ENCODE assay signal across 21 cellular contexts in genomic region chr11:13040969-13041561, GRCh38. TPM values are rescaled to one million over a fixed set of nuclear protein-coding genes. Genes with fewer than 3 reads are reported as not detected.
DNase-seq lines count a peak whose midpoint lies in the region; ATAC-seq, FAIRE-seq and TF ChIP-seq lines count a peak whose summit lies in the region.
"Had no signal": no experiment of that assay in that cellular context is flagged by ENCODE, and none has a peak within 500 bp of the region (broad histone marks: within the 10 kb centered on the region; RNA-seq: fewer than 3 reads in every experiment).

No MANE protein-coding gene starts in this region.

- no peak overlapping the region for H3K4me3 Mint-ChIP-seq in nephron progenitor cell
- H3K4me3 Mint-ChIP-seq: activated CD8-positive, alpha-beta T cell treated with anti-CD3 and anti-CD28 coated beads, Interleukin-2, amount 10 ng/mL, durations not matched to agents 7 days and 5 days; activated naive CD4-positive, alpha-beta T cell treated with anti-CD3 and anti-CD28 coated beads, Interleukin-2, amount 50 U/mL, for 24 hours; activated T-cell treated with anti-CD3 and anti-CD28 coated beads, Interleukin-2, amount 50 U/mL, for 4 hours; CD8-positive, alpha-beta memory T cell; endodermal cell; T-helper 1 cell treated with Interleukin-12 subunit alpha and Interleukin-12 subunit beta and Interleukin-4 antibody, amounts not matched to agents 30 μg/mL and 1 μg/mL, for 36 hours had no signal

- no peak overlapping the region for H2BK120ac ChIP-seq in H1 (replicated peaks; ENCODE audit: low read depth, low read length)

- H2BK5ac ChIP-seq in H1 (ENCODE audit: low read depth, low read length), result no peak overlapping the region

- H3K27me3 Mint-ChIP-seq in nephron progenitor cell (ENCODE audit: low read depth, poor library complexity), result peaks cover 4% of the 10 kb centered on the region

- no peaks in the 10 kb centered on the region for H3K9me3 ChIP-seq in H1 (ENCODE audit: insufficient read depth in 2 of 2, low read depth in 1 of 2, low read length in 1 of 2)
- H3K9me3 ChIP-seq: neutrophil, right atrium auricular region, upper lobe of left lung had no signal

- no peaks in the 10 kb centered on the region for H4K20me1 ChIP-seq in H1 (replicated peaks in 1 of 2; ENCODE audit: control insufficient read depth in 1 of 2, insufficient read depth in 2 of 2, low read length in 2 of 2)

- H3K4me2 ChIP-seq in H1 (ENCODE audit: insufficient read depth in 1 of 2, low read depth in 2 of 2, low read length in 2 of 2), result no peak overlapping the region

- H3K23ac ChIP-seq in H1 (ENCODE audit: insufficient read length), result no peak overlapping the region

- no peak for TF ChIP-seq CTCF in H1 (IDR thresholded peaks at IDR 0.05; ENCODE audit: control extremely low read depth in 1 of 3, insufficient read depth in 1 of 3, low read depth in 1 of 3, low read length in 3 of 3)
- TF ChIP-seq CTCF in nephron progenitor cell (IDR thresholded peaks at IDR 0.05), result no peak

- H3K36me3 Mint-ChIP-seq in nephron progenitor cell (ENCODE audit: low read depth), result no peaks in the 10 kb centered on the region
- H3K36me3 Mint-ChIP-seq: activated naive CD4-positive, alpha-beta T cell treated with anti-CD3 and anti-CD28 coated beads, Interleukin-2, amount 50 U/mL, for 24 hours; CD8-positive, alpha-beta memory T cell had no signal

- no peak for ATAC-seq in HG02623 (IDR thresholded peaks at IDR 0.05; ENCODE audit: unreplicated experiment)
- ATAC-seq: activated CD8-positive, alpha-beta T cell treated with anti-CD3 and anti-CD28 coated beads, Interleukin-2, amount 10 ng/mL, durations not matched to agents 7 days and 5 days; activated T-cell treated with anti-CD3 and anti-CD28 coated beads, Interleukin-2, amount 50 U/mL, for 4 hours had no signal

- H4K5ac ChIP-seq in H1 (ENCODE audit: insufficient read length, low read depth, low read length), result no peak overlapping the region

- H2AK5ac ChIP-seq in H1 (ENCODE audit: low read depth, low read length), result no peak overlapping the region

- no peaks in the 10 kb centered on the region for H3K4me1 ChIP-seq in H1 (replicated peaks in 1 of 4; ENCODE audit: control insufficient read depth in 3 of 4, insufficient read depth in 4 of 4, low read length in 3 of 4)
- H3K4me1 ChIP-seq: right atrium auricular region had no signal

- no peaks in the 10 kb centered on the region for H3K79me1 ChIP-seq in H1 (ENCODE audit: low read depth, low read length)

- in situ Hi-C loops in KBM-7 (cut with MboI; ENCODE audit: low pct_unique_long_range_greater_than_20kb, low sequenced_read_pairs), result no loop called here

- no peak overlapping the region for H3K14ac ChIP-seq in H1 (ENCODE audit: insufficient read length)

- TF ChIP-seq EP300 in H1 (IDR thresholded peaks at IDR 0.05; ENCODE audit: borderline replicate concordance in 1 of 2, low read depth in 2 of 2, low read length in 2 of 2), result no peak

- no peak overlapping the region for H4K8ac ChIP-seq in H1 (ENCODE audit: extremely low read depth, insufficient read depth, low read length)

- H3K27me3 ChIP-seq in H1 (replicated peaks in 1 of 4; ENCODE audit: control insufficient read depth in 3 of 4, extremely low read depth in 1 of 4, insufficient read depth in 3 of 4, low read length in 3 of 4), result no peaks in the 10 kb centered on the region
- H3K27me3 ChIP-seq: right atrium auricular region, upper lobe of left lung had no signal

- CTCF ChIA-PET in H1 (lab: Charles Lee; ENCODE audit: partially characterized antibody), result interaction anchor here (0.6 to 1.6 kb wide), 6 partner anchors 10 to 130 kb away, joined by 3 to 7 read pairs (median 4); no protein-coding TSS in a partner anchor

- H2BK12ac ChIP-seq in H1 (ENCODE audit: low read depth, low read length), result no peak overlapping the region

- POLR2A ChIA-PET in H1 (lab: Charles Lee; ENCODE audit: partially characterized antibody), result no interaction called here

- no peaks in the 10 kb centered on the region for H3K23me2 ChIP-seq in H1 (ENCODE audit: low read depth, low read length)

- TF ChIP-seq POLR2A in H1 (IDR thresholded peaks at IDR 0.05; ENCODE audit: control extremely low read depth in 1 of 2, low read depth in 2 of 2, low read length in 2 of 2), result no peak

- no peak for FAIRE-seq in H1 (lab: Jason Lieb, UNC)

- H3K4ac ChIP-seq in H1 (replicated peaks; ENCODE audit: insufficient read length, low read depth, low read length), result no peak overlapping the region

- peak overlapping the region; percentile 41 for H3K27ac Mint-ChIP-seq in nephron progenitor cell
- H3K27ac Mint-ChIP-seq: activated CD8-positive, alpha-beta T cell treated with anti-CD3 and anti-CD28 coated beads, Interleukin-2, amount 10 ng/mL, durations not matched to agents 7 days and 5 days; activated naive CD4-positive, alpha-beta T cell treated with anti-CD3 and anti-CD28 coated beads, Interleukin-2, amount 50 U/mL, for 24 hours; endodermal cell; T-helper 1 cell treated with Interleukin-12 subunit alpha and Interleukin-12 subunit beta and Interleukin-4 antibody, amounts not matched to agents 30 μg/mL and 1 μg/mL, for 36 hours had no signal

- no peaks in the 10 kb centered on the region for H3K9me3 Mint-ChIP-seq in nephron progenitor cell
- H3K9me3 Mint-ChIP-seq: activated naive CD4-positive, alpha-beta T cell treated with anti-CD3 and anti-CD28 coated beads, Interleukin-2, amount 50 U/mL, for 24 hours; activated T-cell treated with anti-CD3 and anti-CD28 coated beads, Interleukin-2, amount 50 U/mL, for 4 hours; endodermal cell; T-helper 1 cell treated with Interleukin-12 subunit alpha and Interleukin-12 subunit beta and Interleukin-4 antibody, amounts not matched to agents 30 μg/mL and 1 μg/mL, for 36 hours had no signal

- H3K36me3 ChIP-seq in H1 (ENCODE audit: control insufficient read depth in 2 of 4, insufficient read depth in 4 of 4, low read length in 3 of 4), result no peaks in the 10 kb centered on the region
- H3K36me3 ChIP-seq: neutrophil, right atrium auricular region, upper lobe of left lung had no signal

- no peaks in the 10 kb centered on the region for H3K79me2 ChIP-seq in H1 (ENCODE audit: control insufficient read depth in 1 of 2, insufficient read depth in 2 of 2, low read length in 2 of 2)

- H3K56ac ChIP-seq in H1 (replicated peaks; ENCODE audit: insufficient read length, low read depth, low read length), result no peak overlapping the region

- H3K27ac ChIP-seq in H1 (ENCODE audit: low read depth, low read length), result no peak overlapping the region
- H3K27ac ChIP-seq: neutrophil, right atrium auricular region, upper lobe of left lung had no signal

- H2AFZ ChIP-seq in H1 (ENCODE audit: low read length), result 0 out of 2 replicates have a peak overlapping the region, but pooled peaks have one; percentile 36

- no peak overlapping the region for H3K18ac ChIP-seq in H1 (ENCODE audit: extremely low read depth, low read length)

- no peaks in the 10 kb centered on the region for H3K4me1 Mint-ChIP-seq in nephron progenitor cell
- H3K4me1 Mint-ChIP-seq: activated naive CD4-positive, alpha-beta T cell treated with anti-CD3 and anti-CD28 coated beads, Interleukin-2, amount 50 U/mL, for 24 hours; CD8-positive, alpha-beta memory T cell had no signal

- WGBS in H1 (ENCODE audit: extremely low coverage in 1 of 2, insufficient coverage in 1 of 2, insufficient read length in 1 of 2, insufficient replicate concordance in 2 of 2, low coverage in 1 of 2, low lambda C conversion rate in 2 of 2, missing lambda C conversion rate in 1 of 2), 2 experiments, result 89 to 100% methylated on average over 1 to 4 of the region's 4 CpGs

- TF ChIP-seq RAD21 in H1 (IDR thresholded peaks at IDR 0.05 in 1 of 2, conservative IDR thresholded peaks at IDR 0.05 in 1 of 2; ENCODE audit: low read depth in 2 of 2, low read length in 2 of 2), result no peak

- DNase-seq in DMS53 treated with DMSO at 0.1 percent for 48 hours (lab: John Stamatoyannopoulos, UW; ENCODE audit: unreplicated experiment) (peak; percentile 74), NCI-H2196 treated with DMSO at 0.1 percent for 48 hours (lab: John Stamatoyannopoulos, UW; ENCODE audit: unreplicated experiment) (peak; percentile 29), H1 (ENCODE audit: low read depth in 1 of 2, low spot score in 2 of 2) (no peak), nephron progenitor cell (no peak), anterior cingulate cortex (lab: John Stamatoyannopoulos, UW) (no peak), KBM-7 (no peak)
- DNase-seq: activated CD8-positive, alpha-beta T cell treated with anti-CD3 and anti-CD28 coated beads, Interleukin-2, amount 10 ng/mL, durations not matched to agents 7 days and 5 days; activated T-cell treated with anti-CD3 and anti-CD28 coated beads, Interleukin-2, amount 50 U/mL, for 4 hours; CD8-positive, alpha-beta memory T cell; endodermal cell; H7; mesenchymal stem cell; NCI-H446; Right ventricle myocardium superior; stimulated activated naive CD4-positive, alpha-beta T cell treated with Interleukin-2 at 50 U/mL for 16 hours had no signal

- H3K4me3 ChIP-seq in H1 (ENCODE audit: extremely low read depth in 1 of 4, insufficient read depth in 2 of 4, low read depth in 3 of 4, low read length in 4 of 4), result no peak overlapping the region
- H3K4me3 ChIP-seq: right atrium auricular region, upper lobe of left lung had no signal

- H4K91ac ChIP-seq in H1 (replicated peaks; ENCODE audit: insufficient read length, low read length), result no peak overlapping the region

- no peak overlapping the region for H2BK15ac ChIP-seq in H1 (ENCODE audit: low read length)

- no peak overlapping the region for H2BK20ac ChIP-seq in H1 (ENCODE audit: low read length)

- H3K9ac ChIP-seq in H1 (replicated peaks in 1 of 4; ENCODE audit: extremely low read depth in 1 of 4, low read depth in 3 of 4, low read length in 3 of 4), result no peak overlapping the region

TF ChIP-seq in H1, 55 proteins besides CTCF, POLR2A, EP300 and RAD21:
- TF ChIP-seq KDM5A (IDR thresholded peaks at IDR 0.05; ENCODE audit: low read length) (no peak), TBP (IDR thresholded peaks at IDR 0.05; ENCODE audit: low read depth, low read length) (no peak), YY1 (IDR thresholded peaks at IDR 0.05; ENCODE audit: low read depth, low read length) (no peak)

RNA-seq across cellular contexts. Expression of gene RASSF10, which starts 31.9 kb away (rescaled TPM):
- 1.5 and 1.8 TPM in 2 replicates for total RNA-seq in H1 (2021; fragmentation: NEBNext Ultra II Directional; extraction: Animal tissue kit (Norgen Biotek cat#: 25700))
- polyA plus RNA-seq in H1 (2011; rRNA removed), result 0.51 and 0.99 TPM in 2 replicates
- polyA plus RNA-seq in H1 (2011; cell fraction: cytosol; rRNA removed), result 0.90 TPM
- 1.2 TPM for polyA plus RNA-seq in H1 (2011; cell fraction: nucleus; rRNA removed)
- 0.75 to 1.2 TPM (median 1.0 TPM) in 4 replicates for polyA plus RNA-seq in H1 (2012, experiment 1 of 2)
- polyA plus RNA-seq in H1 (2012, experiment 2 of 2), result 0.55 TPM
- 1.1 TPM for polyA plus RNA-seq in H1 (2013, experiment 1 of 2)
- 1.1 TPM for polyA plus RNA-seq in H1 (2013, experiment 2 of 2)
- polyA minus RNA-seq in H1 (2011; rRNA and poly(A)+ RNA removed), result 0.98 TPM in 2 replicates
- 1.5 TPM for polyA minus RNA-seq in H1 (2011; cell fraction: cytosol; rRNA and poly(A)+ RNA removed)
- polyA minus RNA-seq in H1 (2011; cell fraction: nucleus; rRNA and poly(A)+ RNA removed), result 3.3 TPM
- total RNA-seq: activated CD8-positive, alpha-beta T cell treated with anti-CD3 and anti-CD28 coated beads, Interleukin-2, amount 10 ng/mL, durations not matched to agents 7 days and 5 days; activated T-cell treated with anti-CD3 and anti-CD28 coated beads, Interleukin-2, amount 50 U/mL, for 4 hours; CD8-positive, alpha-beta memory T cell had no signal
- polyA plus RNA-seq: CD8-positive, alpha-beta memory T cell had no signal

Comparison
In these comparisons a context has a peak if more than half of its experiments do, and no peak if none do; other contexts are left out.
1. DNase-seq: peak in DMS53 treated with DMSO at 0.1 percent for 48 hours (single experiment) and NCI-H2196 treated with DMSO at 0.1 percent for 48 hours (single experiment); none in H1 (0 of 2), nephron progenitor cell (single experiment), anterior cingulate cortex (0 of 58) and KBM-7 (single experiment).